In genomic region chr6:104400844-104401243, GRCh38 we compare ENCODE assay signal across 25 cellular contexts.
DNase-seq lines count a peak whose midpoint lies in the region; ATAC-seq, FAIRE-seq and TF ChIP-seq lines count a peak whose summit lies in the region.
"Had no signal": no experiment of that assay in that cellular context is flagged by ENCODE, and none has a peak within 500 bp of the region (broad histone marks: within the 10 kb centered on the region; RNA-seq: fewer than 3 reads in every experiment).

No MANE protein-coding gene starts in this region.

- H3K9me1 ChIP-seq in K562 (ENCODE audit: control insufficient read depth, insufficient read depth, low read length): no peaks in the 10 kb centered on the region

- H3K27ac ChIP-seq in SK-N-MC (peak overlapping the region; percentile 97), K562 (ENCODE audit: extremely low read depth, low read depth, low read length) (0 out of 3 replicates have a peak overlapping the region, but pooled peaks have one; percentile 3), neuronal stem cell (replicated peaks; ENCODE audit: low read length) (no peak overlapping the region), left ventricle myocardium inferior (replicated peaks) (no peak overlapping the region)
- H3K27ac ChIP-seq: BLaER1, Peyer's patch had no signal

- BruUV-seq in K562 (replicated peaks; lab: Mats Ljungman, UMichigan): no TSS peak

- no peak overlapping the region for H3K27ac Mint-ChIP-seq in activated CD4-positive, alpha-beta memory T cell treated with anti-CD3 and anti-CD28 coated beads, Interleukin-2, amount 10 ng/mL, durations not matched to agents 7 days and 5 days
- H3K27ac Mint-ChIP-seq: CD4-positive, CD25-positive, alpha-beta regulatory T cell had no signal

- CTCF ChIA-PET in K562 (lab: Yijun Ruan, JAX; ENCODE audit: low intra/inter-chr PET ratio): no interaction called here
- CTCF ChIA-PET in activated CD4-positive, alpha-beta memory T cell treated with anti-CD3 and anti-CD28 coated beads, Interleukin-2, amount 10 ng/mL, durations not matched to agents 7 days and 5 days (lab: Charles Lee): no interaction called here

- H3K4me3 ChIP-seq in H7 (ENCODE audit: insufficient read depth, low read depth, low read length) (no peak overlapping the region), SK-N-MC (peak overlapping the region; percentile 86), K562 (no peak overlapping the region), neuronal stem cell (ENCODE audit: low read length in 2 of 2) (no peak overlapping the region), left ventricle myocardium inferior (no peak overlapping the region)
- H3K4me3 ChIP-seq: BLaER1, Peyer's patch had no signal

- no peaks in the 10 kb centered on the region for H3K9me3 Mint-ChIP-seq in activated CD4-positive, alpha-beta memory T cell treated with anti-CD3 and anti-CD28 coated beads, Interleukin-2, amount 10 ng/mL, durations not matched to agents 7 days and 5 days

- no peaks in the 10 kb centered on the region for H3K4me1 Mint-ChIP-seq in activated CD4-positive, alpha-beta memory T cell treated with anti-CD3 and anti-CD28 coated beads, Interleukin-2, amount 10 ng/mL, durations not matched to agents 7 days and 5 days
- H3K4me1 Mint-ChIP-seq: CD4-positive, CD25-positive, alpha-beta regulatory T cell had no signal

- no peaks in the 10 kb centered on the region for H4K20me1 ChIP-seq in K562 (replicated peaks; ENCODE audit: control insufficient read depth, insufficient read depth, low read length)
- H4K20me1 ChIP-seq: BLaER1 had no signal

- WGBS in K562 (ENCODE audit: insufficient coverage, low coverage, missing lambda C conversion rate): 4% methylated on average over 5 of the region's 5 CpGs
- no CpG with 5 or more reads among the region's 5 CpGs for WGBS in neuronal stem cell (ENCODE audit: extremely low coverage in 2 of 2, insufficient read length in 2 of 2, insufficient replicate concordance in 1 of 2), 2 donors

- no peaks in the 10 kb centered on the region for H3K27me3 Mint-ChIP-seq in activated CD4-positive, alpha-beta memory T cell treated with anti-CD3 and anti-CD28 coated beads, Interleukin-2, amount 10 ng/mL, durations not matched to agents 7 days and 5 days
- H3K27me3 Mint-ChIP-seq: CD4-positive, CD25-positive, alpha-beta regulatory T cell had no signal

- ATAC-seq in K562: peak; percentile 82
- ATAC-seq: HepG2 had no signal

- H2AFZ ChIP-seq in K562 (ENCODE audit: low read depth, low read length): no peak overlapping the region
- H2AFZ ChIP-seq in neuronal stem cell (ENCODE audit: low read length): peak overlapping the region; percentile 7

- FAIRE-seq in K562 (lab: Jason Lieb, UNC): no peak
- FAIRE-seq: A204.1, D721Med, G401.6, HepG2 had no signal

- no peak overlapping the region for H2AK5ac ChIP-seq in neuronal stem cell (ENCODE audit: low read depth, low read length)

- no peak overlapping the region for H3K4me2 ChIP-seq in K562 (ENCODE audit: insufficient read depth, low read length)
- H3K4me2 ChIP-seq in neuronal stem cell (ENCODE audit: insufficient read depth, low read length, poor library complexity, severe bottlenecking): no peak overlapping the region
- H3K4me2 ChIP-seq: BLaER1, SK-N-SH had no signal

- H4K91ac ChIP-seq in neuronal stem cell (ENCODE audit: low read depth, low read length, poor library complexity): no peak overlapping the region

- no peaks in the 10 kb centered on the region for H3K9me3 ChIP-seq in SK-N-MC (ENCODE audit: low read depth, low read length)
- no peaks in the 10 kb centered on the region for H3K9me3 ChIP-seq in K562 (replicated peaks; ENCODE audit: control insufficient read depth, insufficient read depth, low read depth, low read length)
- H3K9me3 ChIP-seq in neuronal stem cell (replicated peaks in 1 of 2; ENCODE audit: control insufficient read depth in 2 of 2, insufficient read depth in 1 of 2, low read depth in 1 of 2, low read length in 2 of 2): no peaks in the 10 kb centered on the region
- H3K9me3 ChIP-seq in left ventricle myocardium inferior (replicated peaks): no peaks in the 10 kb centered on the region
- H3K9me3 ChIP-seq: BLaER1, Peyer's patch, SK-N-SH had no signal

- no peak for TF ChIP-seq EP300 in K562 (IDR thresholded peaks at IDR 0.05; ENCODE audit: low read length)

- no peak for TF ChIP-seq RAD21 in K562 (CRISPR knock-in tag; conservative IDR thresholded peaks at IDR 0.05 in 1 of 2, IDR thresholded peaks at IDR 0.05 in 1 of 2)

- no peak for TF ChIP-seq CTCF in K562 (IDR thresholded peaks at IDR 0.05 in 2 of 3, conservative IDR thresholded peaks at IDR 0.05 in 1 of 3; ENCODE audit: insufficient read depth in 2 of 3, low read depth in 1 of 3, low read length in 3 of 3)
- TF ChIP-seq CTCF in left ventricle myocardium inferior (IDR thresholded peaks at IDR 0.05; ENCODE audit: borderline replicate concordance): no peak

- no peak overlapping the region for H3K4ac ChIP-seq in neuronal stem cell (ENCODE audit: low read length)

- DNase-seq in H7 (peak; percentile 23), SK-N-MC (ENCODE audit: low read depth, low spot score) (no peak), K562 (ENCODE audit: extremely low read depth in 1 of 4, low spot score in 3 of 4) (peak in 2 of 4 experiments; percentile 20 to 47), neuronal stem cell (ENCODE audit: low spot score) (no peak), NCI-H2107 (lab: John Stamatoyannopoulos, UW) (no peak), left ventricle myocardium inferior (no peak)
- no peak for DNase-seq in activated CD4-positive, alpha-beta memory T cell treated with anti-CD3 and anti-CD28 coated beads, Interleukin-2, amount 10 ng/mL, durations not matched to agents 7 days and 5 days
- DNase-seq: CD4-positive, CD25-positive, alpha-beta regulatory T cell; MV-4-11; NCI-H1105; NCI-H1436 treated with DMSO at 0.1 percent for 48 hours; NCI-H187 treated with DMSO at 0.1 percent for 48 hours; NCI-H2171; NCI-H226; NCI-H510A; NCI-H69; Peyer's patch; SHP77 treated with DMSO at 0.1 percent for 48 hours; SK-N-SH; SW 1271 had no signal

- H3K36me3 ChIP-seq in H7 (replicated peaks; ENCODE audit: control insufficient read depth, insufficient read depth, low read length) (no peaks in the 10 kb centered on the region), SK-N-MC (ENCODE audit: insufficient read depth, low read length) (peaks cover 27% of the 10 kb centered on the region), K562 (ENCODE audit: control insufficient read depth, insufficient read depth, low read length) (no peaks in the 10 kb centered on the region), neuronal stem cell (replicated peaks in 1 of 2; ENCODE audit: control insufficient read depth in 2 of 2, insufficient read depth in 2 of 2, low read length in 2 of 2) (no peaks in the 10 kb centered on the region), left ventricle myocardium inferior (no peaks in the 10 kb centered on the region)
- H3K36me3 ChIP-seq: BLaER1, Peyer's patch had no signal

- no peak overlapping the region for H2BK120ac ChIP-seq in neuronal stem cell (ENCODE audit: low read depth, low read length)

- H3K14ac ChIP-seq in neuronal stem cell (ENCODE audit: low read length): no peak overlapping the region

- no peaks in the 10 kb centered on the region for H3K79me1 ChIP-seq in neuronal stem cell (ENCODE audit: low read depth, low read length)

- intact Hi-C loops in K562 (cut with micrococcal nuclease) (no loop called here), left ventricle myocardium inferior (cut with micrococcal nuclease) (no loop called here)

- H4K8ac ChIP-seq in neuronal stem cell (ENCODE audit: low read depth, low read length): no peak overlapping the region

- H3K18ac ChIP-seq in neuronal stem cell (ENCODE audit: low read length): no peak overlapping the region

- POLR2A ChIA-PET in K562 (lab: Yijun Ruan, JAX): interaction anchor here (0.8 kb wide), 1 partner anchor 13 kb away, joined by 3 read pairs; no protein-coding TSS in a partner anchor
- POLR2A ChIA-PET in activated CD4-positive, alpha-beta memory T cell treated with anti-CD3 and anti-CD28 coated beads, Interleukin-2, amount 10 ng/mL, durations not matched to agents 7 days and 5 days (lab: Charles Lee): no interaction called here

- H3K4me1 ChIP-seq in K562 (replicated peaks in 1 of 2; ENCODE audit: control insufficient read depth in 2 of 2, insufficient read depth in 2 of 2, low read length in 2 of 2) (no peaks in the 10 kb centered on the region), neuronal stem cell (ENCODE audit: control insufficient read depth in 2 of 2, insufficient read depth in 1 of 2, low read depth in 1 of 2, low read length in 2 of 2) (no peaks in the 10 kb centered on the region), left ventricle myocardium inferior (no peaks in the 10 kb centered on the region)
- H3K4me1 ChIP-seq: BLaER1, Peyer's patch had no signal

- H3K36me3 Mint-ChIP-seq in activated CD4-positive, alpha-beta memory T cell treated with anti-CD3 and anti-CD28 coated beads, Interleukin-2, amount 10 ng/mL, durations not matched to agents 7 days and 5 days (ENCODE audit: low read depth): no peaks in the 10 kb centered on the region
- H3K36me3 Mint-ChIP-seq: CD4-positive, CD25-positive, alpha-beta regulatory T cell had no signal

- no peaks in the 10 kb centered on the region for H3K27me3 ChIP-seq in H7 (ENCODE audit: control insufficient read depth, insufficient read depth, low read length)
- no peaks in the 10 kb centered on the region for H3K27me3 ChIP-seq in K562 (ENCODE audit: control insufficient read depth in 2 of 2, insufficient read depth in 2 of 2, low read length in 2 of 2)
- H3K27me3 ChIP-seq in neuronal stem cell (ENCODE audit: control insufficient read depth in 3 of 3, insufficient read depth in 3 of 3, low read depth in 1 of 3, low read length in 3 of 3): no peaks in the 10 kb centered on the region
- no peaks in the 10 kb centered on the region for H3K27me3 ChIP-seq in left ventricle myocardium inferior (ENCODE audit: low read depth)
- H3K27me3 ChIP-seq: BLaER1, Peyer's patch had no signal

- no peak for TF ChIP-seq POLR2A in K562 (conservative IDR thresholded peaks at IDR 0.05)

- no peak overlapping the region for H3K23ac ChIP-seq in neuronal stem cell (ENCODE audit: low read depth, low read length, poor library complexity)

- H2BK15ac ChIP-seq in neuronal stem cell (ENCODE audit: low read length): no peak overlapping the region

- H2BK5ac ChIP-seq in neuronal stem cell (ENCODE audit: low read length): no peak overlapping the region

- H3K79me2 ChIP-seq in K562 (ENCODE audit: control insufficient read depth, insufficient read depth, low read length): no peaks in the 10 kb centered on the region

- H3K4me3 Mint-ChIP-seq in activated CD4-positive, alpha-beta memory T cell treated with anti-CD3 and anti-CD28 coated beads, Interleukin-2, amount 10 ng/mL, durations not matched to agents 7 days and 5 days: no peak overlapping the region
- H3K4me3 Mint-ChIP-seq: CD4-positive, CD25-positive, alpha-beta regulatory T cell had no signal

- H2BK12ac ChIP-seq in neuronal stem cell (ENCODE audit: low read length): no peak overlapping the region

- peak overlapping the region; percentile 97 for H3K9ac ChIP-seq in SK-N-MC (ENCODE audit: insufficient read length)
- H3K9ac ChIP-seq in K562 (ENCODE audit: insufficient read depth in 1 of 2, low read depth in 2 of 2, low read length in 2 of 2): no peak overlapping the region
- H3K9ac ChIP-seq in neuronal stem cell (ENCODE audit: low read depth, low read length, poor library complexity): no peak overlapping the region
- H3K9ac ChIP-seq: BLaER1, SK-N-SH had no signal

- in situ Hi-C loops in K562 (cut with MboI): no loop called here

Comparison
In these comparisons a context has a peak if more than half of its experiments do, and no peak if none do; other contexts are left out.
1. H3K27ac ChIP-seq: peak in SK-N-MC (single experiment) and K562 (single experiment); none in neuronal stem cell (single experiment) and left ventricle myocardium inferior (single experiment).